ENCODE assay signal across 17 cellular contexts in the genomic region with DNA sequence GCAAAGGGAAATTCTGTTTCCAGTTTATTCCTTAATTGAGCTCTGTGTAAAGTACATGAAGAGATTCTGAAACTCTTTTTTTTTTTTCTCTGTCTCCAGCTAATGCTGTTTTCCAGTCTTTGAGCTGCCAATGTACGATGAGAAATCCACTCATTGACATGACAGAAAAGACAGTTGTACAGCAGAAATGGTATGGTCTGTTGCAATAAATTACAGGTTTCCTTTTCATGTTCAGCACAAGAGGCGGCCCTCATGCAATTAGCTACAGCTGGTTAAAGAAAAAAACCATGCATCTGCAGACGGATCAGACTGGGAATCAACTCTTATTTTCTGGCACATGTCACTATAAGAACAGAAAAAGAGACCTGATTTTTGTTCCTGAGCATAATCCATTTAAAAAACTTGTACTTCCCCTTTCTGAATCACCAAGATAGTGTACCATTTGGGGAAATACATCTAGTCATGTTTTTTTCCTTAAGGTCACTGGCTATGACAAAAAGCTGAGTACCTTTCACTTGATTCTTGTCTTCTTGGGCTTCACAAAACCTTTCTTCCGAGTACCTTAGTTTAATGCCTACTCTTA.
DNase-seq lines count a peak whose midpoint lies in the region; FAIRE-seq and TF ChIP-seq lines count a peak whose summit lies in the region.
"Had no signal": no experiment of that assay in that cellular context is flagged by ENCODE, and none has a peak within 500 bp of the region (broad histone marks: within the 10 kb centered on the region; RNA-seq: fewer than 3 reads in every experiment).

No MANE protein-coding gene starts in this region.

- no peak for TF ChIP-seq POLR2A in GM12892 (IDR thresholded peaks at IDR 0.05; ENCODE audit: low read depth, low read length)

- no peak for DNase-seq in GM12892 (ENCODE audit: insufficient read length)
- DNase-seq in NCI-H128 (lab: John Stamatoyannopoulos, UW; ENCODE audit: unreplicated experiment): peak; percentile 43
- DNase-seq in NCI-H748 (lab: John Stamatoyannopoulos, UW; ENCODE audit: unreplicated experiment): peak; percentile 90
- no peak for DNase-seq in small intestine
- no peak for DNase-seq in activated CD4-positive, alpha-beta memory T cell treated with anti-CD3 and anti-CD28 coated beads, Interleukin-2, amount 10 ng/mL, durations not matched to agents 7 days and 5 days
- DNase-seq in dedifferentiated amniotic fluid mesenchymal stem cell (ENCODE audit: extremely low spot score): no peak
- no peak for DNase-seq in endodermal cell
- DNase-seq: activated CD8-positive, alpha-beta memory T cell treated with anti-CD3 and anti-CD28 coated beads for 24 hours; activated effector memory CD4-positive, alpha-beta T cell treated with anti-CD3 and anti-CD28 coated beads, Interleukin-2, amount 50 U/mL, for 16 hours; dermis blood vessel endothelial cell; EL; left ventricle myocardium inferior; naive B cell; NCI-H446 treated with DMSO at 0.1 percent for 48 hours had no signal

- no peak for TF ChIP-seq CTCF in endodermal cell (conservative IDR thresholded peaks at IDR 0.05)

- H3K27ac Mint-ChIP-seq in dendritic cell treated with granulocyte-macrophage colony-stimulating factor and Interleukin-4, amounts not matched to agents 40 ng/mL and 50 ng/mL, for 4 days: peak overlapping the region; percentile 76
- no peak overlapping the region for H3K27ac Mint-ChIP-seq in activated CD4-positive, alpha-beta memory T cell treated with anti-CD3 and anti-CD28 coated beads, Interleukin-2, amount 10 ng/mL, durations not matched to agents 7 days and 5 days
- no peak overlapping the region for H3K27ac Mint-ChIP-seq in endodermal cell
- H3K27ac Mint-ChIP-seq: naive B cell had no signal

- H3K9me3 ChIP-seq in small intestine (ENCODE audit: control insufficient read depth, low read depth) (no peaks in the 10 kb centered on the region), endodermal cell (ENCODE audit: control insufficient read depth, low read length) (peaks cover 16% of the 10 kb centered on the region)

- POLR2A ChIA-PET in activated CD4-positive, alpha-beta memory T cell treated with anti-CD3 and anti-CD28 coated beads, Interleukin-2, amount 10 ng/mL, durations not matched to agents 7 days and 5 days (lab: Charles Lee): no interaction called here

- H3K4me1 Mint-ChIP-seq in dendritic cell treated with granulocyte-macrophage colony-stimulating factor and Interleukin-4, amounts not matched to agents 40 ng/mL and 50 ng/mL, for 4 days (ENCODE audit: low read depth): peaks cover 27% of the 10 kb centered on the region
- no peaks in the 10 kb centered on the region for H3K4me1 Mint-ChIP-seq in activated CD4-positive, alpha-beta memory T cell treated with anti-CD3 and anti-CD28 coated beads, Interleukin-2, amount 10 ng/mL, durations not matched to agents 7 days and 5 days
- H3K4me1 Mint-ChIP-seq in endodermal cell: peaks cover 2% of the 10 kb centered on the region
- H3K4me1 Mint-ChIP-seq: naive B cell had no signal

- no peaks in the 10 kb centered on the region for H3K36me3 Mint-ChIP-seq in dendritic cell treated with granulocyte-macrophage colony-stimulating factor and Interleukin-4, amounts not matched to agents 40 ng/mL and 50 ng/mL, for 4 days (ENCODE audit: low read depth)
- peaks cover 24% of the 10 kb centered on the region for H3K36me3 Mint-ChIP-seq in activated CD4-positive, alpha-beta memory T cell treated with anti-CD3 and anti-CD28 coated beads, Interleukin-2, amount 10 ng/mL, durations not matched to agents 7 days and 5 days (ENCODE audit: low read depth)
- H3K36me3 Mint-ChIP-seq in endodermal cell (ENCODE audit: low read depth): no peaks in the 10 kb centered on the region

- H3K27me3 Mint-ChIP-seq in dendritic cell treated with granulocyte-macrophage colony-stimulating factor and Interleukin-4, amounts not matched to agents 40 ng/mL and 50 ng/mL, for 4 days: no peaks in the 10 kb centered on the region
- no peaks in the 10 kb centered on the region for H3K27me3 Mint-ChIP-seq in activated CD4-positive, alpha-beta memory T cell treated with anti-CD3 and anti-CD28 coated beads, Interleukin-2, amount 10 ng/mL, durations not matched to agents 7 days and 5 days
- no peaks in the 10 kb centered on the region for H3K27me3 Mint-ChIP-seq in endodermal cell (ENCODE audit: insufficient read depth)

- H3K4me1 ChIP-seq in small intestine (ENCODE audit: control insufficient read depth in 2 of 2, insufficient read depth in 1 of 2, low read depth in 1 of 2, low read length in 1 of 2) (no peaks in the 10 kb centered on the region), endodermal cell (ENCODE audit: control insufficient read depth, insufficient read depth, low read length) (no peaks in the 10 kb centered on the region)
- H3K4me1 ChIP-seq: left ventricle myocardium inferior had no signal

- intact Hi-C loops in dendritic cell treated with granulocyte-macrophage colony-stimulating factor and Interleukin-4, amounts not matched to agents 40 ng/mL and 50 ng/mL, for 4 days (cut with micrococcal nuclease): no loop called here

- H3K4me3 ChIP-seq in small intestine (ENCODE audit: low read depth in 1 of 2, low read length in 2 of 2) (no peak overlapping the region), endodermal cell (ENCODE audit: low read length) (no peak overlapping the region)
- H3K4me3 ChIP-seq: GM12878, left ventricle myocardium inferior had no signal

- no peak overlapping the region for H3K9ac ChIP-seq in endodermal cell (ENCODE audit: extremely low read depth, low read length, poor library complexity, severe bottlenecking)

- H3K36me3 ChIP-seq in small intestine (ENCODE audit: control insufficient read depth in 2 of 2, insufficient read depth in 2 of 2, low read length in 2 of 2): no peaks in the 10 kb centered on the region
- no peaks in the 10 kb centered on the region for H3K36me3 ChIP-seq in endodermal cell (ENCODE audit: control insufficient read depth, insufficient read depth, low read length)
- H3K36me3 ChIP-seq: left ventricle myocardium inferior had no signal

- FAIRE-seq in GM12892 (lab: Jason Lieb, UNC) (peak; percentile 27), small intestine (lab: Jason Lieb, UNC) (no peak)
- FAIRE-seq: astrocyte, GM12878 had no signal

- H3K4me3 Mint-ChIP-seq in dendritic cell treated with granulocyte-macrophage colony-stimulating factor and Interleukin-4, amounts not matched to agents 40 ng/mL and 50 ng/mL, for 4 days: no peak overlapping the region
- H3K4me3 Mint-ChIP-seq in activated CD4-positive, alpha-beta memory T cell treated with anti-CD3 and anti-CD28 coated beads, Interleukin-2, amount 10 ng/mL, durations not matched to agents 7 days and 5 days: no peak overlapping the region
- no peak overlapping the region for H3K4me3 Mint-ChIP-seq in endodermal cell
- H3K4me3 Mint-ChIP-seq: naive B cell had no signal

- no peaks in the 10 kb centered on the region for H3K27me3 ChIP-seq in small intestine (ENCODE audit: control insufficient read depth in 2 of 2, insufficient read depth in 2 of 2, low read length in 2 of 2)
- no peaks in the 10 kb centered on the region for H3K27me3 ChIP-seq in endodermal cell (ENCODE audit: control insufficient read depth, insufficient read depth, low read length, poor library complexity, severe bottlenecking)

- CTCF ChIA-PET in activated CD4-positive, alpha-beta memory T cell treated with anti-CD3 and anti-CD28 coated beads, Interleukin-2, amount 10 ng/mL, durations not matched to agents 7 days and 5 days (lab: Charles Lee): no interaction called here

- WGBS in small intestine, 3 donors: 70 to 86% (median 79%) methylated on average over 4 of the region's 4 CpGs
- WGBS in endodermal cell (ENCODE audit: insufficient coverage in 1 of 2, insufficient read length in 1 of 2), 2 experiments: 96 to 97% methylated on average over 3 to 4 of the region's 4 CpGs

- H3K27ac ChIP-seq in small intestine (ENCODE audit: low read depth in 1 of 2, low read length in 1 of 2): no peak overlapping the region
- no peak overlapping the region for H3K27ac ChIP-seq in endodermal cell (ENCODE audit: low read depth, low read length)
- H3K27ac ChIP-seq: left ventricle myocardium inferior had no signal

- peaks cover 6% of the 10 kb centered on the region for H3K9me3 Mint-ChIP-seq in dendritic cell treated with granulocyte-macrophage colony-stimulating factor and Interleukin-4, amounts not matched to agents 40 ng/mL and 50 ng/mL, for 4 days
- peaks cover 17% of the 10 kb centered on the region for H3K9me3 Mint-ChIP-seq in activated CD4-positive, alpha-beta memory T cell treated with anti-CD3 and anti-CD28 coated beads, Interleukin-2, amount 10 ng/mL, durations not matched to agents 7 days and 5 days
- peaks cover 14% of the 10 kb centered on the region for H3K9me3 Mint-ChIP-seq in endodermal cell

Comparison
In these comparisons a context has a peak if more than half of its experiments do, and no peak if none do; other contexts are left out.
1. DNase-seq: peak in NCI-H128 (single experiment) and NCI-H748 (single experiment); none in GM12892 (single experiment), small intestine (single experiment), activated CD4-positive, alpha-beta memory T cell treated with anti-CD3 and anti-CD28 coated beads, Interleukin-2, amount 10 ng/mL, durations not matched to agents 7 days and 5 days (single experiment), dedifferentiated amniotic fluid mesenchymal stem cell (single experiment) and endodermal cell (single experiment).